In the genomic region with DNA sequence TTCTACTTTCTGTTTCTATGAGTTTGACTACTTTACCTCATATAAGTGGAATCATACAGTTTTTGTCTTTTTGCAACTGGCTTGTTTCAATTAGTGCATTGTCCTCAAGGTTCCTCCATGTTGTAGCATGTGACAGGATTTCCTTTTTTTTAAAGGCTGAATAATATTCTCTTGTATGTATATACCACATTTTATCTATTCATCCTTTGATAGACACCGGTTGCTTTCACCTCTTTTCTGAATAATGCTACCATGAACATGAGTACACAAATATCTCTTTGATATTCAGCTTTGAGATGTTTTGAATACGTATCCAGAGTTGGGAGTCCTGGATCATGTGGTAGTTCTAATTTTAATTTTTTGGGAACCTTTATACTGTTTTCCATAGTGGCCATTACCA, we compare ENCODE assay signal across 8 cellular contexts.
"Had no signal": no experiment of that assay in that cellular context is flagged by ENCODE, and none has a peak within 500 bp of the region (broad histone marks: within the 10 kb centered on the region; RNA-seq: fewer than 3 reads in every experiment).

No MANE protein-coding gene starts in this region.

- H3K27ac ChIP-seq: HL-60 had no signal

- DNase-seq: H9, HCEC 1CT, KBM-7 had no signal

- H3K4me2 ChIP-seq: GM23338 had no signal

- H3K4me3 ChIP-seq: GM23338 had no signal

- ATAC-seq: GM23338, HepG2 had no signal

- FAIRE-seq: H1, H54, HepG2 had no signal

- H2AFZ ChIP-seq: GM23338 had no signal
